ENCODE assay signal across 8 cellular contexts in genomic region chr16:53055603-53056527, GRCh38. TPM values are rescaled to one million over a fixed set of nuclear protein-coding genes. Genes with fewer than 3 reads are reported as not detected.
DNase-seq lines count a peak whose midpoint lies in the region; ATAC-seq, FAIRE-seq and TF ChIP-seq lines count a peak whose summit lies in the region.

No MANE protein-coding gene starts in this region.

- H3K9me3 Mint-ChIP-seq in activated naive CD4-positive, alpha-beta T cell treated with anti-CD3 and anti-CD28 coated beads, Interleukin-2, amount 50 U/mL, for 24 hours = no peaks in the 10 kb centered on the region
- no peaks in the 10 kb centered on the region for H3K9me3 Mint-ChIP-seq in stimulated activated memory B cell treated with anti-CD40 and anti-IgM and Interleukin-4, amounts not matched to agents 10 μg/mL and 1 μg/mL and 100 μg/mL, for 72 hours

- no peaks in the 10 kb centered on the region for H3K36me3 Mint-ChIP-seq in activated naive CD4-positive, alpha-beta T cell treated with anti-CD3 and anti-CD28 coated beads, Interleukin-2, amount 50 U/mL, for 24 hours
- peaks cover 5% of the 10 kb centered on the region for H3K36me3 Mint-ChIP-seq in stimulated activated memory B cell treated with anti-CD40 and anti-IgM and Interleukin-4, amounts not matched to agents 10 μg/mL and 1 μg/mL and 100 μg/mL, for 72 hours

- H3K4me3 ChIP-seq in Peyer's patch = peak overlapping the region; percentile 56 to 73 (median 65)

- TF ChIP-seq CTCF in Peyer's patch (IDR thresholded peaks at IDR 0.05) = no peak
- no peak for TF ChIP-seq CTCF in D721Med (IDR thresholded peaks at IDR 0.05; ENCODE audit: insufficient read depth, missing control alignments)

- FAIRE-seq in D721Med (lab: Jason Lieb, UNC) = no peak

- no peak for TF ChIP-seq POLR2A in Peyer's patch (IDR thresholded peaks at IDR 0.05)

- H3K4me1 Mint-ChIP-seq in activated naive CD4-positive, alpha-beta T cell treated with anti-CD3 and anti-CD28 coated beads, Interleukin-2, amount 50 U/mL, for 24 hours = peaks cover 5% of the 10 kb centered on the region
- H3K4me1 Mint-ChIP-seq in stimulated activated memory B cell treated with anti-CD40 and anti-IgM and Interleukin-4, amounts not matched to agents 10 μg/mL and 1 μg/mL and 100 μg/mL, for 72 hours = peaks cover 46% of the 10 kb centered on the region

- H3K27ac ChIP-seq in Peyer's patch = peak overlapping the region; percentile 78 to 89 (median 85)
- H3K27ac ChIP-seq in caudate nucleus (ENCODE audit: low read depth, low read length) = peak overlapping the region; percentile 91

- no peaks in the 10 kb centered on the region for H3K27me3 ChIP-seq in Peyer's patch

- no peak for ATAC-seq in stimulated activated memory B cell treated with anti-CD40 and anti-IgM and Interleukin-4, amounts not matched to agents 10 μg/mL and 1 μg/mL and 100 μg/mL, for 72 hours
- no peak for ATAC-seq in GM21737 (IDR thresholded peaks at IDR 0.05; ENCODE audit: unreplicated experiment)

- peaks cover 0 to 32% (median 6%) of the 10 kb centered on the region in 4 donors for H3K4me1 ChIP-seq in Peyer's patch

- H3K27me3 Mint-ChIP-seq in activated naive CD4-positive, alpha-beta T cell treated with anti-CD3 and anti-CD28 coated beads, Interleukin-2, amount 50 U/mL, for 24 hours = peaks cover 1% of the 10 kb centered on the region
- no peaks in the 10 kb centered on the region for H3K27me3 Mint-ChIP-seq in stimulated activated memory B cell treated with anti-CD40 and anti-IgM and Interleukin-4, amounts not matched to agents 10 μg/mL and 1 μg/mL and 100 μg/mL, for 72 hours

- H3K9me3 ChIP-seq in Peyer's patch = no peaks in the 10 kb centered on the region

- H3K27ac Mint-ChIP-seq in activated naive CD4-positive, alpha-beta T cell treated with anti-CD3 and anti-CD28 coated beads, Interleukin-2, amount 50 U/mL, for 24 hours = peak overlapping the region; percentile 20
- peak overlapping the region; percentile 96 for H3K27ac Mint-ChIP-seq in stimulated activated memory B cell treated with anti-CD40 and anti-IgM and Interleukin-4, amounts not matched to agents 10 μg/mL and 1 μg/mL and 100 μg/mL, for 72 hours

- DNase-seq in activated naive CD4-positive, alpha-beta T cell treated with Interleukin-2 at 50 U/mL for 16 hours = no peak
- peak in 2 of 3 donors; percentile 50 to 67 for DNase-seq in Peyer's patch
- peak in 21 of 61 donors; percentile 10 to 66 (median 42) for DNase-seq in caudate nucleus (lab: John Stamatoyannopoulos, UW)
- peak; percentile 53 for DNase-seq in kidney tubule cell (ENCODE audit: low spot score)
- DNase-seq in D721Med (ENCODE audit: insufficient read length, low spot score) = no peak

- H3K4me3 Mint-ChIP-seq in activated naive CD4-positive, alpha-beta T cell treated with anti-CD3 and anti-CD28 coated beads, Interleukin-2, amount 50 U/mL, for 24 hours = peak overlapping the region; percentile 82
- peak overlapping the region; percentile 98 for H3K4me3 Mint-ChIP-seq in stimulated activated memory B cell treated with anti-CD40 and anti-IgM and Interleukin-4, amounts not matched to agents 10 μg/mL and 1 μg/mL and 100 μg/mL, for 72 hours

- H3K36me3 ChIP-seq in Peyer's patch = no peaks in the 10 kb centered on the region

RNA-seq across cellular contexts. Expression of gene CHD9, which starts 1.1 kb away (rescaled TPM):
- 100 to 1,000 TPM in 1 of 4 donors, 10 to 100 TPM in 3; 48.4 to 187 (median 79.3) TPM for total RNA-seq in Peyer's patch

RNA-seq across cellular contexts. Expression of gene CHD9NB, which starts 3.2 kb away (rescaled TPM):
- total RNA-seq in Peyer's patch = 1 to 10 TPM in 3 of 4 donors, not detected in 1; 2.4 to 6.9 (median 3.2) TPM

Comparison
In these comparisons a context has a peak if more than half of its experiments do, and no peak if none do; other contexts are left out.
1. DNase-seq: peak in Peyer's patch (2 of 3) and kidney tubule cell (single experiment); none in activated naive CD4-positive, alpha-beta T cell treated with Interleukin-2 at 50 U/mL for 16 hours (single experiment) and D721Med (single experiment).